In the genomic region with DNA sequence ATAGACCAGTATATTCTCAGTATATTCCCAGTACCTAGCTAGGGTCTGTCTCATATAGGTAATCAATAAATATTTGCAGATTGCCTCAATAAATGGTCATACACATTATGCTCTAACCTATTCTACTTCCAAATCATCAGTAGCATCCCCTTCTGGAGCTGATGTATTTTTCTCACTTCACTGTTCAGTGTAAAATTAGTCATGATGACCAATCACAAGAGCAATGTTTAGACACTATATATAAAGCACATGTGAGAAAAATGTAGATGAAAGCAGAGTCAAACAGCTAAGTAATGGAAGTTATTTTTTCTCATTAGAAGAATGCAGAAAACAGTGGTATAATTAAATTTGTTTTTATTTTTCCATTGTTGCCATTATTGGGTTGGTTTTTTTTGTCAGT, we compare ENCODE assay signal across 20 cellular contexts. TPM values are rescaled to one million over a fixed set of nuclear protein-coding genes. Genes with fewer than 3 reads are reported as not detected.
A peak's percentile ranks its signal among the peaks of the same experiment; 100 is the strongest.
DNase-seq lines count a peak whose midpoint lies in the region; ATAC-seq, FAIRE-seq and TF ChIP-seq lines count a peak whose summit lies in the region.
"Had no signal": no experiment of that assay in that cellular context is flagged by ENCODE, and none has a peak within 500 bp of the region (broad histone marks: within the 10 kb centered on the region; RNA-seq: fewer than 3 reads in every experiment).

No MANE protein-coding gene starts in this region.

- H3K4me1 ChIP-seq in GM23248 (ENCODE audit: insufficient read depth): peaks cover 31% of the 10 kb centered on the region
- H3K4me1 ChIP-seq in K562 (replicated peaks in 1 of 2; ENCODE audit: control insufficient read depth in 2 of 2, insufficient read depth in 2 of 2, low read length in 2 of 2): no peaks in the 10 kb centered on the region
- peaks cover 3 to 38% of the 10 kb centered on the region in 2 donors for H3K4me1 ChIP-seq in thoracic aorta (ENCODE audit: control insufficient read depth in 1 of 2, low read depth in 2 of 2)
- no peaks in the 10 kb centered on the region for H3K4me1 ChIP-seq in colonic mucosa

- no peak for TF ChIP-seq CTCF in K562 (IDR thresholded peaks at IDR 0.05 in 2 of 3, conservative IDR thresholded peaks at IDR 0.05 in 1 of 3; ENCODE audit: insufficient read depth in 2 of 3, low read depth in 1 of 3, low read length in 3 of 3)
- no peak for TF ChIP-seq CTCF in thoracic aorta (IDR thresholded peaks at IDR 0.05)
- TF ChIP-seq CTCF in colonic mucosa (IDR thresholded peaks at IDR 0.05): no peak

- H3K36me3 ChIP-seq in GM23248 (ENCODE audit: low read depth) (peaks cover 57% of the 10 kb centered on the region), K562 (ENCODE audit: control insufficient read depth, insufficient read depth, low read length) (peaks cover 90% of the 10 kb centered on the region), thoracic aorta (peaks cover 13% of the 10 kb centered on the region), colonic mucosa (no peaks in the 10 kb centered on the region)

- FAIRE-seq in K562 (lab: Jason Lieb, UNC): peak; percentile 23

- H3K27ac ChIP-seq in GM23248: peak overlapping the region; percentile 48
- no peak overlapping the region for H3K27ac ChIP-seq in K562 (ENCODE audit: extremely low read depth, low read depth, low read length)
- peak overlapping the region; percentile 69 to 76 for H3K27ac ChIP-seq in thoracic aorta
- no peak overlapping the region for H3K27ac ChIP-seq in colonic mucosa

- H2AFZ ChIP-seq in GM23248 (no peak overlapping the region), K562 (ENCODE audit: low read depth, low read length) (no peak overlapping the region)
- H2AFZ ChIP-seq: GM23338 had no signal

- intact Hi-C loops in K562 (cut with micrococcal nuclease) (no loop called here), colonic mucosa (cut with DNase I) (no loop called here), posterior vena cava (cut with DNase I) (no loop called here)

- peaks cover 61% of the 10 kb centered on the region for H3K79me2 ChIP-seq in GM23248 (ENCODE audit: insufficient read depth)
- H3K79me2 ChIP-seq in K562 (ENCODE audit: control insufficient read depth, insufficient read depth, low read length): no peaks in the 10 kb centered on the region

- ATAC-seq in K562 (no peak), thoracic aorta (ENCODE audit: insufficient number of reproducible peaks, low FRiP score, low read depth) (no peak)
- ATAC-seq: GM23338, HCT116 had no signal

- H4K20me1 ChIP-seq in GM23248 (ENCODE audit: insufficient read depth) (no peaks in the 10 kb centered on the region), K562 (replicated peaks; ENCODE audit: control insufficient read depth, insufficient read depth, low read length) (no peaks in the 10 kb centered on the region)

- no peaks in the 10 kb centered on the region for H3K9me3 ChIP-seq in GM23248 (ENCODE audit: low read depth)
- H3K9me3 ChIP-seq in K562 (replicated peaks; ENCODE audit: control insufficient read depth, insufficient read depth, low read depth, low read length): no peaks in the 10 kb centered on the region
- no peaks in the 10 kb centered on the region for H3K9me3 ChIP-seq in thoracic aorta
- H3K9me3 ChIP-seq in colonic mucosa: no peaks in the 10 kb centered on the region
- H3K9me3 ChIP-seq: SK-N-SH had no signal

- in situ Hi-C loops in GM23248 (cut with MboI): no loop called here
- in situ Hi-C loops in K562 (cut with MboI): no loop called here

- CTCF ChIA-PET in K562 (lab: Yijun Ruan, JAX; ENCODE audit: low intra/inter-chr PET ratio): no interaction called here

- H3K4me3 ChIP-seq in GM23248 (no peak overlapping the region), K562 (no peak overlapping the region), thoracic aorta (no peak overlapping the region), colonic mucosa (no peak overlapping the region)
- H3K4me3 ChIP-seq: GM23338 had no signal

- no peak for TF ChIP-seq EP300 in K562 (IDR thresholded peaks at IDR 0.05; ENCODE audit: low read length)

- no peaks in the 10 kb centered on the region for H3K9me1 ChIP-seq in K562 (ENCODE audit: control insufficient read depth, insufficient read depth, low read length)

- no TSS peak for BruUV-seq in K562 (replicated peaks; lab: Mats Ljungman, UMichigan)

- POLR2A ChIA-PET in K562 (lab: Yijun Ruan, JAX): interaction anchor here (1.2 to 8.9 kb wide), 6 partner anchors 12 to 98 kb away, joined by 3 to 47 read pairs (median 3); no protein-coding TSS in a partner anchor

- DNase-seq in GM23248 (peak; percentile 61), LHCN-M2 (ENCODE audit: low read depth) (peak; percentile 10), K562 (ENCODE audit: extremely low read depth in 1 of 4, low spot score in 3 of 4) (no peak), thoracic aorta (ENCODE audit: low spot score) (no peak), colonic mucosa (no peak), NCI-H128 (lab: John Stamatoyannopoulos, UW; ENCODE audit: unreplicated experiment) (no peak), posterior vena cava (ENCODE audit: low spot score) (no peak)
- DNase-seq: C1 segment of cervical spinal cord; CD8-positive, alpha-beta memory T cell; DMS79; NCI-H1417; NCI-H187 treated with DMSO at 0.1 percent for 48 hours; NCI-H2227 treated with DMSO at 0.1 percent for 48 hours; NCI-H524; NCI-H82; RPMI8226; SHP77 treated with DMSO at 0.1 percent for 48 hours; SK-N-SH had no signal

- no peak for TF ChIP-seq RAD21 in K562 (CRISPR knock-in tag; conservative IDR thresholded peaks at IDR 0.05 in 1 of 2, IDR thresholded peaks at IDR 0.05 in 1 of 2)

- TF ChIP-seq POLR2A in K562 (conservative IDR thresholded peaks at IDR 0.05): no peak

- H3F3A ChIP-seq in GM23248 (ENCODE audit: insufficient read depth): peaks cover 39% of the 10 kb centered on the region

- H3K27me3 ChIP-seq in GM23248 (replicated peaks; ENCODE audit: insufficient read depth) (no peaks in the 10 kb centered on the region), K562 (ENCODE audit: control insufficient read depth in 2 of 2, insufficient read depth in 2 of 2, low read length in 2 of 2) (no peaks in the 10 kb centered on the region), thoracic aorta (replicated peaks; ENCODE audit: insufficient read depth) (no peaks in the 10 kb centered on the region), colonic mucosa (no peaks in the 10 kb centered on the region)

- no peaks in the 10 kb centered on the region for H3K9me2 ChIP-seq in GM23248 (ENCODE audit: insufficient read depth)
- H3K9me2 ChIP-seq: SK-N-SH had no signal

- H3K9ac ChIP-seq in GM23248: 0 out of 2 replicates have a peak overlapping the region, but pooled peaks have one; percentile 21
- no peak overlapping the region for H3K9ac ChIP-seq in K562 (ENCODE audit: insufficient read depth in 1 of 2, low read depth in 2 of 2, low read length in 2 of 2)
- H3K9ac ChIP-seq in colonic mucosa (ENCODE audit: low read depth in 2 of 2, low read length in 2 of 2): no peak overlapping the region
- H3K9ac ChIP-seq: SK-N-SH had no signal

- H3K4me2 ChIP-seq in GM23248 (ENCODE audit: unreplicated experiment): peak overlapping the region; percentile 16
- H3K4me2 ChIP-seq in K562 (ENCODE audit: insufficient read depth, low read length): no peak overlapping the region
- H3K4me2 ChIP-seq: GM23338, SK-N-SH had no signal

TF ChIP-seq in K562, 482 proteins besides CTCF, POLR2A, EP300 and RAD21:
- no peak for TF ChIP-seq EWSR1 (IDR thresholded peaks at IDR 0.05; ENCODE audit: borderline replicate concordance, low read depth, partially characterized antibody)
- TF ChIP-seq, protein P1, sequence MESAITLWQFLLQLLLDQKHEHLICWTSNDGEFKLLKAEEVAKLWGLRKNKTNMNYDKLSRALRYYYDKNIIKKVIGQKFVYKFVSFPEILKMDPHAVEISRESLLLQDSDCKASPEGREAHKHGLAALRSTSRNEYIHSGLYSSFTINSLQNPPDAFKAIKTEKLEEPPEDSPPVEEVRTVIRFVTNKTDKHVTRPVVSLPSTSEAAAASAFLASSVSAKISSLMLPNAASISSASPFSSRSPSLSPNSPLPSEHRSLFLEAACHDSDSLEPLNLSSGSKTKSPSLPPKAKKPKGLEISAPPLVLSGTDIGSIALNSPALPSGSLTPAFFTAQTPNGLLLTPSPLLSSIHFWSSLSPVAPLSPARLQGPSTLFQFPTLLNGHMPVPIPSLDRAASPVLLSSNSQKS (CRISPR knock-in tag; IDR thresholded peaks at IDR 0.05): no peak

RNA-seq across cellular contexts. Expression of a gene that starts 34.7 kb away (rescaled TPM):
- total RNA-seq in GM23248 (2014; rRNA removed; shearing (Covaris generic)): 141 and 151 TPM in 2 replicates
- polyA plus RNA-seq in GM23248 (2016; fragmentation: Nextera tagmentation; extraction: Ambion mirVana): 167 and 169 TPM in 2 replicates
- total RNA-seq in LHCN-M2 (2014; rRNA removed): 64.3 and 73.5 TPM in 2 replicates
- 44.6 TPM for polyA plus RNA-seq in LHCN-M2 (2012)
- 75.9 and 190 TPM in 2 replicates for total RNA-seq in K562 (2011; cell fraction: chromatin; rRNA removed; ENCODE audit: low replicate concordance)
- 38.2 and 50.7 TPM in 2 replicates for total RNA-seq in K562 (2011; cell fraction: nucleolus; rRNA removed)
- 69.8 and 70.2 TPM in 2 replicates for total RNA-seq in K562 (2011; cell fraction: nucleoplasm; rRNA removed)
- 155 and 222 TPM in 2 replicates for total RNA-seq in K562 (2014; rRNA removed)
- total RNA-seq in K562 (2014; rRNA removed; fragmentation: Illumina TruSeq; extraction: Trizol): 283 and 311 TPM in 2 replicates
- 187 and 212 TPM in 2 replicates for total RNA-seq in K562 (2015; rRNA removed; fragmentation: Illumina TruSeq; extraction: Trizol)
- 230 and 248 TPM in 2 replicates for total RNA-seq in K562 (2021)
- polyA plus RNA-seq in K562 (2011; rRNA removed): 277 and 289 TPM in 2 replicates
- polyA plus RNA-seq in K562 (2011; cell fraction: cytosol; rRNA removed): 48.7 and 94.1 TPM in 2 replicates
- polyA plus RNA-seq in K562 (2011; cell fraction: nucleus; rRNA removed): 121 and 166 TPM in 2 replicates
- 169 and 312 TPM in 2 replicates for polyA plus RNA-seq in K562 (2012)
- polyA plus RNA-seq in K562 (2014; fragmentation: Illumina TruSeq; extraction: Trizol): 208 and 275 TPM in 2 replicates
- polyA plus RNA-seq in K562 (2014; fragmentation: Nextera tagmentation; extraction: Ambion mirVana): 100 to 1,000 TPM; 193 to 291 TPM
- 129 and 172 TPM in 2 replicates for polyA plus RNA-seq in K562 (2014; rRNA removed)
- 398 and 424 TPM in 2 replicates for polyA minus RNA-seq in K562 (2011; rRNA and poly(A)+ RNA removed)
- polyA minus RNA-seq in K562 (2011; cell fraction: cytosol; rRNA and poly(A)+ RNA removed): 183 and 198 TPM in 2 replicates
- polyA minus RNA-seq in K562 (2011; cell fraction: nucleus; rRNA and poly(A)+ RNA removed): 40.8 and 115 TPM in 2 replicates
- total RNA-seq in thoracic aorta: 10 to 100 TPM; 35.1 to 47.6 TPM
- 100 to 1,000 TPM in 1 of 2 donors, 10 to 100 TPM in 1; 78.8 to 124 TPM for total RNA-seq in colonic mucosa
- 10 to 100 TPM; 77.7 to 90.1 TPM for total RNA-seq in posterior vena cava

Comparison
In these comparisons a context has a peak if more than half of its experiments do, and no peak if none do; other contexts are left out.
1. DNase-seq: peak in GM23248 (single experiment) and LHCN-M2 (single experiment); none in K562 (0 of 4), thoracic aorta (single experiment), colonic mucosa (single experiment), NCI-H128 (single experiment) and posterior vena cava (single experiment).
2. H3K27ac ChIP-seq: peak in GM23248 (single experiment) and thoracic aorta (2 of 2); none in K562 (single experiment) and colonic mucosa (single experiment).